Comparison of ENCODE assay signal across 8 cellular contexts in genomic region chr1:212162635-212163034, GRCh38.
DNase-seq lines count a peak whose midpoint lies in the region; ATAC-seq lines count a peak whose summit lies in the region.

No MANE protein-coding gene starts in this region.

- peak; percentile 50 for ATAC-seq in HG03095 (IDR thresholded peaks at IDR 0.05; ENCODE audit: unreplicated experiment)

- peak; percentile 23 for DNase-seq in stimulated activated CD4-positive, alpha-beta T cell treated with anti-CD3 and anti-CD28 coated beads, Interleukin-15, amount 100 ng/mL, for 24 hours
- DNase-seq in stimulated activated CD4-positive, alpha-beta T cell treated with anti-CD3 and anti-CD28 coated beads, Interleukin-2, amount 100 ng/mL, for 48 hours = no peak
- DNase-seq in activated CD4-positive, alpha-beta T cell treated with anti-CD3 and anti-CD28 coated beads, Interleukin-2, amount 50 U/mL, for 48 hours = peak; percentile 26 to 40
- peak; percentile 50 for DNase-seq in kidney glomerular epithelial cell (lab: John Stamatoyannopoulos, UW)
- DNase-seq in cerebellum (ENCODE audit: low spot score) = no peak
- DNase-seq in 8988T = no peak
- DNase-seq in HT-29 (ENCODE audit: low spot score) = no peak

Comparison
In these comparisons a context has a peak if more than half of its experiments do, and no peak if none do; other contexts are left out.
1. DNase-seq: peak in stimulated activated CD4-positive, alpha-beta T cell treated with anti-CD3 and anti-CD28 coated beads, Interleukin-15, amount 100 ng/mL, for 24 hours (single experiment), activated CD4-positive, alpha-beta T cell treated with anti-CD3 and anti-CD28 coated beads, Interleukin-2, amount 50 U/mL, for 48 hours (2 of 2) and kidney glomerular epithelial cell (single experiment); none in stimulated activated CD4-positive, alpha-beta T cell treated with anti-CD3 and anti-CD28 coated beads, Interleukin-2, amount 100 ng/mL, for 48 hours (0 of 2), cerebellum (single experiment), 8988T (single experiment) and HT-29 (single experiment).